1 cellular context compared by ENCODE assay signal in genomic region chr19:18167011-18167410, GRCh38.
TF ChIP-seq lines count a peak whose summit lies in the region.

No MANE protein-coding gene starts in this region.

TF ChIP-seq in H1, 55 proteins besides CTCF, POLR2A, EP300 and RAD21:
- no peak for TF ChIP-seq TCF12 (IDR thresholded peaks at IDR 0.05; ENCODE audit: low read depth, low read length)
- no peak for TF ChIP-seq SIX5 (IDR thresholded peaks at IDR 0.05; ENCODE audit: low read depth, low read length)
- TF ChIP-seq RNF2 (IDR thresholded peaks at IDR 0.05; ENCODE audit: borderline replicate concordance, low read depth, low read length, missing control alignments, poor library complexity, severe bottlenecking), result no peak
- no peak for TF ChIP-seq SUZ12 (IDR thresholded peaks at IDR 0.05; ENCODE audit: low read length)
- no peak for TF ChIP-seq EZH2 (IDR thresholded peaks at IDR 0.05; ENCODE audit: low read depth, low read length, severe bottlenecking)
- no peak for TF ChIP-seq JUN (IDR thresholded peaks at IDR 0.05; ENCODE audit: low read depth, low read length)
- no peak for TF ChIP-seq RXRA (IDR thresholded peaks at IDR 0.05; ENCODE audit: insufficient read depth, low read depth, low read length)
